ENCODE assay signal across 7 cellular contexts in the genomic region with DNA sequence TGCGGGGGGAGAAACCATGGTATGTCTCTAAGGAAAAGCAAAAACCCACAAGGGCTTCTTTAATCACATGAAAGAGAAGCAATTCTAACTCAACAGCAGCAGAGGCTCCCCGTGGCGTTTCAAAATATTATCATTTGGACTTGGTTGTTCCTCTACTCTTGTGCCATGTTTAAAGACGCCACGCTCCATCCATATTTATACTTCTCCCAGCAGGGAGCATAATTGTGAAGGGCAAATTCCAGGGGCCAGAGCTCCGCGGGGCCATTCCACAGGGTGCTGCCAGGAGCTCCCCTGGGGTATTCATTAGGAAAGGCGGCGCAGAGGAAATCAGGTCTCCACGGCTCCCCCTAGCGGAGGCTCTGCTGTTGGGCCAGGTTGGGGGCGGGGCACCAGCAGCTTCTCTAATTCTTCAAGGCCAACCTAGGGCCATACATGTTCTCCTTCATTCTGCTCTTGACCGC.
A peak's percentile ranks its signal among the peaks of the same experiment; 100 is the strongest.
DNase-seq lines count a peak whose midpoint lies in the region; ATAC-seq, FAIRE-seq and TF ChIP-seq lines count a peak whose summit lies in the region.

No MANE protein-coding gene starts in this region.

- no peaks in the 10 kb centered on the region for H4K20me1 ChIP-seq in endothelial cell of umbilical vein (replicated peaks; ENCODE audit: control insufficient read depth, extremely low read depth, insufficient read depth, low read length)

- no peaks in the 10 kb centered on the region for H3K4me1 ChIP-seq in endothelial cell of umbilical vein (ENCODE audit: control insufficient read depth, extremely low read depth, insufficient read depth, low read length)
- H3K4me1 ChIP-seq in suprapubic skin = no peaks in the 10 kb centered on the region

- no peak for TF ChIP-seq POLR2A in GM18505 (IDR thresholded peaks at IDR 0.05; ENCODE audit: borderline replicate concordance, extremely low read depth, insufficient read depth, insufficient read length)
- no peak for TF ChIP-seq POLR2A in endothelial cell of umbilical vein (IDR thresholded peaks at IDR 0.05; ENCODE audit: low read depth, low read length)
- TF ChIP-seq POLR2A in suprapubic skin (IDR thresholded peaks at IDR 0.05) = no peak

- H2AFZ ChIP-seq in endothelial cell of umbilical vein (ENCODE audit: low read depth, low read length) = no peak overlapping the region

- POLR2A ChIA-PET in endothelial cell of umbilical vein (lab: Charles Lee) = no interaction called here

- H3K4me2 ChIP-seq in endothelial cell of umbilical vein (ENCODE audit: insufficient read depth, low read length) = no peak overlapping the region

- ATAC-seq in GM18505 (IDR thresholded peaks at IDR 0.05; ENCODE audit: unreplicated experiment) (peak; percentile 80), HG02973 (IDR thresholded peaks at IDR 0.05; ENCODE audit: unreplicated experiment) (peak; percentile 85)

- no peak overlapping the region for H3K4me3 Mint-ChIP-seq in nephron progenitor cell

- TF ChIP-seq CTCF in endothelial cell of umbilical vein (IDR thresholded peaks at IDR 0.05; ENCODE audit: extremely low read depth in 1 of 2, insufficient read depth in 1 of 2, low read depth in 1 of 2, low read length in 2 of 2) (peak; percentile 80 to 87), nephron progenitor cell (IDR thresholded peaks at IDR 0.05) (peak; percentile 60), suprapubic skin (IDR thresholded peaks at IDR 0.05) (peak; percentile 11 to 59)

- FAIRE-seq in endothelial cell of umbilical vein (lab: Jason Lieb, UNC) = no peak

- H3K36me3 Mint-ChIP-seq in nephron progenitor cell (ENCODE audit: low read depth) = no peaks in the 10 kb centered on the region

- peaks cover 13% of the 10 kb centered on the region for H3K27me3 Mint-ChIP-seq in nephron progenitor cell (ENCODE audit: low read depth, poor library complexity)

- no peak overlapping the region for H3K9ac ChIP-seq in endothelial cell of umbilical vein (replicated peaks; ENCODE audit: extremely low read depth, insufficient read depth, low read length)

- peaks cover 3 to 20% of the 10 kb centered on the region in 2 experiments for H3K27me3 ChIP-seq in endothelial cell of umbilical vein (ENCODE audit: control insufficient read depth in 2 of 2, insufficient read depth in 2 of 2, low read length in 2 of 2)
- H3K27me3 ChIP-seq in suprapubic skin = no peaks in the 10 kb centered on the region

- H3K36me3 ChIP-seq in endothelial cell of umbilical vein (ENCODE audit: control insufficient read depth in 2 of 2, extremely low read depth in 1 of 2, insufficient read depth in 2 of 2, low read length in 2 of 2) (no peaks in the 10 kb centered on the region), suprapubic skin (no peaks in the 10 kb centered on the region)

- no peak overlapping the region for H3K27ac Mint-ChIP-seq in nephron progenitor cell

- no peaks in the 10 kb centered on the region for H3K4me1 Mint-ChIP-seq in nephron progenitor cell

- H3K27ac ChIP-seq in endothelial cell of umbilical vein (ENCODE audit: insufficient read depth, low read depth, low read length) (no peak overlapping the region), suprapubic skin (no peak overlapping the region)

- H3K79me2 ChIP-seq in endothelial cell of umbilical vein (ENCODE audit: control insufficient read depth, insufficient read depth, low read length) = no peaks in the 10 kb centered on the region

- intact Hi-C loops in endothelial cell of umbilical vein (cut with micrococcal nuclease) = loop anchor here (1.0 kb wide), 1 partner anchor 154 kb away; no protein-coding TSS in a partner anchor

- TF ChIP-seq EP300 in suprapubic skin (IDR thresholded peaks at IDR 0.05) = no peak

- no TSS peak for BruUV-seq in endothelial cell of umbilical vein (replicated peaks; lab: Mats Ljungman, UMichigan)

- H3K9me3 ChIP-seq in endothelial cell of umbilical vein (replicated peaks; ENCODE audit: control insufficient read depth, insufficient read depth, low read length) (no peaks in the 10 kb centered on the region), suprapubic skin (no peaks in the 10 kb centered on the region)

- H3K9me3 Mint-ChIP-seq in nephron progenitor cell = peaks cover 4% of the 10 kb centered on the region

- CTCF ChIA-PET in endothelial cell of umbilical vein (lab: Charles Lee) = interaction anchor here (0.7 to 2.0 kb wide), 26 partner anchors 9 to 853 kb away, joined by 3 to 29 read pairs (median 4); a partner anchor contains a TSS

- dilution Hi-C loops in endothelial cell of umbilical vein (cut with MboI; ENCODE audit: extremely low pct_ligation_motif_present, low sequenced_read_pairs) = no loop called here

- 55% methylated on average over 8 of the region's 13 CpGs for WGBS in suprapubic skin

- H3K4me3 ChIP-seq in endothelial cell of umbilical vein (replicated peaks in 1 of 3; ENCODE audit: insufficient read depth in 1 of 3, low read depth in 1 of 3, low read length in 3 of 3) (no peak overlapping the region), suprapubic skin (no peak overlapping the region)

- peak; percentile 68 for DNase-seq in NCI-H69 (lab: John Stamatoyannopoulos, UW)
- DNase-seq in activated CD8-positive, alpha-beta memory T cell treated with anti-CD3 and anti-CD28 coated beads for 24 hours = peak; percentile 95
- peak; percentile 48 for DNase-seq in endothelial cell of umbilical vein (ENCODE audit: low read depth, low spot score)
- DNase-seq in nephron progenitor cell = peak; percentile 74
- no peak for DNase-seq in suprapubic skin (ENCODE audit: low spot score in 2 of 2)

- no peaks in the 10 kb centered on the region for H3K9me1 ChIP-seq in endothelial cell of umbilical vein (replicated peaks; ENCODE audit: control insufficient read depth, extremely low read depth, insufficient read depth, low read length)

TF ChIP-seq in endothelial cell of umbilical vein, 7 proteins besides CTCF, POLR2A, EP300 and RAD21:
- TF ChIP-seq GATA2 (IDR thresholded peaks at IDR 0.05; ENCODE audit: insufficient read depth, insufficient read length, low read depth, low read length) (no peak), FOS (IDR thresholded peaks at IDR 0.05; ENCODE audit: borderline replicate concordance, insufficient read depth, low read length) (no peak), EZH2 (IDR thresholded peaks at IDR 0.05; ENCODE audit: borderline replicate concordance, low read depth, low read length, severe bottlenecking) (no peak), MYC (IDR thresholded peaks at IDR 0.05; ENCODE audit: low read depth, low read length) (no peak), POLR2AphosphoS5 (IDR thresholded peaks at IDR 0.05; ENCODE audit: insufficient read depth, low read depth, low read length) (no peak), JUN (IDR thresholded peaks at IDR 0.05; ENCODE audit: borderline replicate concordance, insufficient read depth, insufficient read length, low read depth) (no peak)
- TF ChIP-seq, protein P1, sequence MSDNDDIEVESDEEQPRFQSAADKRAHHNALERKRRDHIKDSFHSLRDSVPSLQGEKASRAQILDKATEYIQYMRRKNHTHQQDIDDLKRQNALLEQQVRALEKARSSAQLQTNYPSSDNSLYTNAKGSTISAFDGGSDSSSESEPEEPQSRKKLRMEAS (IDR thresholded peaks at IDR 0.05; ENCODE audit: insufficient read depth, insufficient read length) = no peak

Comparison
In these comparisons a context has a peak if more than half of its experiments do, and no peak if none do; other contexts are left out.
1. DNase-seq: peak in NCI-H69 (single experiment), activated CD8-positive, alpha-beta memory T cell treated with anti-CD3 and anti-CD28 coated beads for 24 hours (single experiment), endothelial cell of umbilical vein (single experiment) and nephron progenitor cell (single experiment); none in suprapubic skin (0 of 2).
2. Peak in every context shown above with its lines, with median percentiles within 50 percentile points of each other: CTCF ChIP-seq.